8 cellular contexts compared by ENCODE assay signal in genomic region chr12:12779529-12779928, GRCh38. TPM values are rescaled to one million over a fixed set of nuclear protein-coding genes. Genes with fewer than 3 reads are reported as not detected.
DNase-seq lines count a peak whose midpoint lies in the region; ATAC-seq, FAIRE-seq and TF ChIP-seq lines count a peak whose summit lies in the region.

No MANE protein-coding gene starts in this region.

- DNase-seq in H54 (ENCODE audit: insufficient read length, low spot score), result no peak
- peak; percentile 65 for DNase-seq in NCI-H2171 treated with DMSO at 0.1 percent for 48 hours (lab: John Stamatoyannopoulos, UW)
- peak; percentile 89 for DNase-seq in choroid plexus epithelial cell (ENCODE audit: low read depth)
- DNase-seq in non-pigmented ciliary epithelial cell (ENCODE audit: low read depth), result peak; percentile 83
- no peak for DNase-seq in GM13977 (ENCODE audit: low spot score)
- DNase-seq in GM20000 (ENCODE audit: low spot score), result no peak
- no peak for DNase-seq in mesothelial cell of epicardium (ENCODE audit: low spot score in 2 of 2, unreplicated experiment in 2 of 2)

- in situ Hi-C loops in GM13977 (cut with MboI; ENCODE audit: low pct_unique_long_range_greater_than_20kb, low sequenced_read_pairs, unreplicated experiment), result loop anchor here (25.0 kb wide), 1 partner anchor 433 kb away; no protein-coding TSS in a partner anchor

- no peak overlapping the region for H3K4me3 ChIP-seq in choroid plexus epithelial cell (ENCODE audit: low read depth, low read length)

- no peaks in the 10 kb centered on the region for H3K9me3 Mint-ChIP-seq in mesothelial cell of epicardium

- ATAC-seq in GM21723 (IDR thresholded peaks at IDR 0.05; ENCODE audit: unreplicated experiment), result no peak

- no peak overlapping the region for H3K4me3 Mint-ChIP-seq in mesothelial cell of epicardium

- no peak overlapping the region for H3K27ac Mint-ChIP-seq in mesothelial cell of epicardium

- H3K27me3 Mint-ChIP-seq in mesothelial cell of epicardium (ENCODE audit: low read depth), result no peaks in the 10 kb centered on the region

- TF ChIP-seq CTCF in choroid plexus epithelial cell (conservative IDR thresholded peaks at IDR 0.05; ENCODE audit: low read depth, low read length), result no peak
- no peak for TF ChIP-seq CTCF in GM13977 (IDR thresholded peaks at IDR 0.05; ENCODE audit: extremely low read depth, insufficient read depth, missing control alignments)
- TF ChIP-seq CTCF in GM20000 (IDR thresholded peaks at IDR 0.05; ENCODE audit: extremely low read depth, missing control alignments), result no peak
- TF ChIP-seq CTCF in mesothelial cell of epicardium (IDR thresholded peaks at IDR 0.05; ENCODE audit: unreplicated experiment), result no peak

- H3K36me3 Mint-ChIP-seq in mesothelial cell of epicardium, result no peaks in the 10 kb centered on the region

- FAIRE-seq in H54 (lab: Jason Lieb, UNC), result peak; percentile 86

- H3K4me1 Mint-ChIP-seq in mesothelial cell of epicardium, result peaks cover 11% of the 10 kb centered on the region

- TF ChIP-seq POLR2A in H54 (IDR thresholded peaks at IDR 0.05; ENCODE audit: low read depth, low read length), result no peak

RNA-seq across cellular contexts. Expression of gene APOLD1, which starts 5.9 kb away (rescaled TPM):
- 3.0 to 5.1 TPM (median 3.9 TPM) in 3 replicates for total RNA-seq in mesothelial cell of epicardium

RNA-seq across cellular contexts. Expression of gene DDX47, which starts 33.6 kb away (rescaled TPM):
- 69.3 to 70.8 TPM (median 70.4 TPM) in 3 replicates for total RNA-seq in mesothelial cell of epicardium

Comparison
In these comparisons a context has a peak if more than half of its experiments do, and no peak if none do; other contexts are left out.
1. DNase-seq: peak in NCI-H2171 treated with DMSO at 0.1 percent for 48 hours (single experiment), choroid plexus epithelial cell (single experiment) and non-pigmented ciliary epithelial cell (single experiment); none in H54 (single experiment), GM13977 (single experiment), GM20000 (single experiment) and mesothelial cell of epicardium (0 of 2).